ENCODE assay signal across 1 cellular context in the genomic region with DNA sequence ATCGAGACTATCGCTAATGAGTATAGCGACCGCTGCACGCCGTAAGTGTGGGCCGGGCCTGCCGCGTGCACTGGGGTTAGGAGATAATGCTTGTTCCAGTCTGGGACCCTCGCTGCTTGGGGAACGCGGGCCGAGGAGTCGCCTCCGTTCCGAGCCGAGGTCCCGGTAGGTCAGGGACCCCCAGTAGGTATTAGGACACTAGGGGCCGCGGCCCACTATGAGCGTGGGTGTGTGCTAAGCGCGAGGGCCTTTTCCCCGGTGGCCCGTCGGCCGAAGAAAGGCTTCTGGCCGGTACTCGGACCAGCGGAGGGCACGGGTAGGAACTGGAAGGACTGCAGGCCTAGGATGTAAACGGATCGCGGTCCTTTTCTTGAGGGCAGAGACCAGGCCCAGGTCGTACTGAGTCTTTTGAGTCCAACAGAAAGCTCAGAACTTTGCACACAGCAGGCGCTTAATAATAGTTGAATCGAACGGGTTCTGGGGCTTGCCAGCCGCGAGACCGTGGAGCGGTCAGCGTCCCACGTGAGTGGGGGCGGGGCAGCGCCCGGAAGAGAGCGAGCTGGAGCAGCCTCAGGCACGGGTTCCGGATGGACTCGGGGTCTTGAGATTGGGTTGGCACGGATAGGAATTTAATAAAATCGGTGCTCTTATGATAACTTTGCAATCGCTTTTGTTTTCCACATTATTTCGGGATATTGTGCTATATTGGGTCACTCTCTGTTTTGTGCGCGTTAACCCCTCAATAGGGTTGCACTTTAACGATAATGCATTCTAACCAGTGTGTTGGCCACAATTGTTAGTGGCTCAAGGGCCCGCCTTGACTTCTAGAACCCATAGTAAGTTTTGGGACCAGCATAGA.
TF ChIP-seq lines count a peak whose summit lies in the region.

No MANE protein-coding gene starts in this region.

TF ChIP-seq in HepG2, 621 proteins besides CTCF, POLR2A, EP300 and RAD21 (continued from another document):
- TF ChIP-seq AKNA (CRISPR knock-in tag; IDR thresholded peaks at IDR 0.05; ENCODE audit: borderline replicate concordance) = no peak
TF ChIP-seq in HepG2: peak in this region for 100.
